In the genomic region with DNA sequence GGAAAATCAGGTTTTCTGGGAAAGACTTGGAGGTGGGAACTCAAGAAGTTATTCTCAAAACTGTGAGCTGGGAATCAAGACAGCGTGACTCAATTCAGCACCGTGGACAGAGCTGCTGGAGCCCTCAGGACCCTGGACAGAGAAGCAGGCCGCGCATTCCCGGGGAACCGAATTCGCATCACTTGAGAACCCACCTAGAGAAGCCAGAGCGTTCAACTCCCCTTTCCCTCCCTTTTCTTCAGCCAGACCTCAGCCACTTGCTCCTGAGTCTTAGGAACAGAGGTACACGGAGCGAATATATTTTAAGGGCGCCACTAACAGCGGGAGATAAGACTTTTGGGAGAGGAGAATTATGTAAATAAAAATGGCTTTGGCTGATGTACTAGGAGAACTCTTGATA, we compare ENCODE assay signal across 1 cellular context.
TF ChIP-seq lines count a peak whose summit lies in the region.

No MANE protein-coding gene starts in this region.

TF ChIP-seq in HepG2, 621 proteins besides CTCF, POLR2A, EP300 and RAD21 (continued from another document and continues in another):
- TF ChIP-seq, protein P1, sequence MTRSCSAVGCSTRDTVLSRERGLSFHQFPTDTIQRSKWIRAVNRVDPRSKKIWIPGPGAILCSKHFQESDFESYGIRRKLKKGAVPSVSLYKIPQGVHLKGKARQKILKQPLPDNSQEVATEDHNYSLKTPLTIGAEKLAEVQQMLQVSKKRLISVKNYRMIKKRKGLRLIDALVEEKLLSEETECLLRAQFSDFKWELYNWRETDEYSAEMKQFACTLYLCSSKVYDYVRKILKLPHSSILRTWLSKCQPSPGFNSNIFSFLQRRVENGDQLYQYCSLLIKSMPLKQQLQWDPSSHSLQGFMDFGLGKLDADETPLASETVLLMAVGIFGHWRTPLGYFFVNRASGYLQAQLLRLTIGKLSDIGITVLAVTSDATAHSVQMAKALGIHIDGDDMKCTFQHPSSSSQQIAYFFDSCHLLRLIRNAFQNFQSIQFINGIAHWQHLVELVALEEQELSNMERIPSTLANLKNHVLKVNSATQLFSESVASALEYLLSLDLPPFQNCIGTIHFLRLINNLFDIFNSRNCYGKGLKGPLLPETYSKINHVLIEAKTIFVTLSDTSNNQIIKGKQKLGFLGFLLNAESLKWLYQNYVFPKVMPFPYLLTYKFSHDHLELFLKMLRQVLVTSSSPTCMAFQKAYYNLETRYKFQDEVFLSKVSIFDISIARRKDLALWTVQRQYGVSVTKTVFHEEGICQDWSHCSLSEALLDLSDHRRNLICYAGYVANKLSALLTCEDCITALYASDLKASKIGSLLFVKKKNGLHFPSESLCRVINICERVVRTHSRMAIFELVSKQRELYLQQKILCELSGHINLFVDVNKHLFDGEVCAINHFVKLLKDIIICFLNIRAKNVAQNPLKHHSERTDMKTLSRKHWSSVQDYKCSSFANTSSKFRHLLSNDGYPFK (CRISPR knock-in tag; IDR thresholded peaks at IDR 0.05; ENCODE audit: borderline replicate concordance): peak; percentile 96
- TF ChIP-seq, protein P2, sequence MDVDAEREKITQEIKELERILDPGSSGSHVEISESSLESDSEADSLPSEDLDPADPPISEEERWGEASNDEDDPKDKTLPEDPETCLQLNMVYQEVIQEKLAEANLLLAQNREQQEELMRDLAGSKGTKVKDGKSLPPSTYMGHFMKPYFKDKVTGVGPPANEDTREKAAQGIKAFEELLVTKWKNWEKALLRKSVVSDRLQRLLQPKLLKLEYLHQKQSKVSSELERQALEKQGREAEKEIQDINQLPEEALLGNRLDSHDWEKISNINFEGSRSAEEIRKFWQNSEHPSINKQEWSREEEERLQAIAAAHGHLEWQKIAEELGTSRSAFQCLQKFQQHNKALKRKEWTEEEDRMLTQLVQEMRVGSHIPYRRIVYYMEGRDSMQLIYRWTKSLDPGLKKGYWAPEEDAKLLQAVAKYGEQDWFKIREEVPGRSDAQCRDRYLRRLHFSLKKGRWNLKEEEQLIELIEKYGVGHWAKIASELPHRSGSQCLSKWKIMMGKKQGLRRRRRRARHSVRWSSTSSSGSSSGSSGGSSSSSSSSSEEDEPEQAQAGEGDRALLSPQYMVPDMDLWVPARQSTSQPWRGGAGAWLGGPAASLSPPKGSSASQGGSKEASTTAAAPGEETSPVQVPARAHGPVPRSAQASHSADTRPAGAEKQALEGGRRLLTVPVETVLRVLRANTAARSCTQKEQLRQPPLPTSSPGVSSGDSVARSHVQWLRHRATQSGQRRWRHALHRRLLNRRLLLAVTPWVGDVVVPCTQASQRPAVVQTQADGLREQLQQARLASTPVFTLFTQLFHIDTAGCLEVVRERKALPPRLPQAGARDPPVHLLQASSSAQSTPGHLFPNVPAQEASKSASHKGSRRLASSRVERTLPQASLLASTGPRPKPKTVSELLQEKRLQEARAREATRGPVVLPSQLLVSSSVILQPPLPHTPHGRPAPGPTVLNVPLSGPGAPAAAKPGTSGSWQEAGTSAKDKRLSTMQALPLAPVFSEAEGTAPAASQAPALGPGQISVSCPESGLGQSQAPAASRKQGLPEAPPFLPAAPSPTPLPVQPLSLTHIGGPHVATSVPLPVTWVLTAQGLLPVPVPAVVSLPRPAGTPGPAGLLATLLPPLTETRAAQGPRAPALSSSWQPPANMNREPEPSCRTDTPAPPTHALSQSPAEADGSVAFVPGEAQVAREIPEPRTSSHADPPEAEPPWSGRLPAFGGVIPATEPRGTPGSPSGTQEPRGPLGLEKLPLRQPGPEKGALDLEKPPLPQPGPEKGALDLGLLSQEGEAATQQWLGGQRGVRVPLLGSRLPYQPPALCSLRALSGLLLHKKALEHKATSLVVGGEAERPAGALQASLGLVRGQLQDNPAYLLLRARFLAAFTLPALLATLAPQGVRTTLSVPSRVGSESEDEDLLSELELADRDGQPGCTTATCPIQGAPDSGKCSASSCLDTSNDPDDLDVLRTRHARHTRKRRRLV (CRISPR knock-in tag; IDR thresholded peaks at IDR 0.05): peak; percentile 99
- TF ChIP-seq ZSCAN29 (CRISPR knock-in tag; conservative IDR thresholded peaks at IDR 0.05): peak; percentile 98
- peak; percentile 100 for TF ChIP-seq PAWR (CRISPR knock-in tag; IDR thresholded peaks at IDR 0.05; ENCODE audit: borderline replicate concordance)
- TF ChIP-seq SALL1 (CRISPR knock-in tag; IDR thresholded peaks at IDR 0.05): peak; percentile 100
- TF ChIP-seq ZNF619 (CRISPR knock-in tag; IDR thresholded peaks at IDR 0.05): peak; percentile 96; the same call in 1 of the 2 replicates
- no peak for TF ChIP-seq ARNT (IDR thresholded peaks at IDR 0.05)
- TF ChIP-seq ARID2 (CRISPR knock-in tag; IDR thresholded peaks at IDR 0.05; ENCODE audit: borderline replicate concordance): peak; percentile 100
- peak; percentile 100 for TF ChIP-seq ZNF724P (CRISPR knock-in tag; IDR thresholded peaks at IDR 0.05; ENCODE audit: borderline replicate concordance)
- peak; percentile 85 for TF ChIP-seq ZNF121 (CRISPR knock-in tag; IDR thresholded peaks at IDR 0.05)
- TF ChIP-seq, protein P3, sequence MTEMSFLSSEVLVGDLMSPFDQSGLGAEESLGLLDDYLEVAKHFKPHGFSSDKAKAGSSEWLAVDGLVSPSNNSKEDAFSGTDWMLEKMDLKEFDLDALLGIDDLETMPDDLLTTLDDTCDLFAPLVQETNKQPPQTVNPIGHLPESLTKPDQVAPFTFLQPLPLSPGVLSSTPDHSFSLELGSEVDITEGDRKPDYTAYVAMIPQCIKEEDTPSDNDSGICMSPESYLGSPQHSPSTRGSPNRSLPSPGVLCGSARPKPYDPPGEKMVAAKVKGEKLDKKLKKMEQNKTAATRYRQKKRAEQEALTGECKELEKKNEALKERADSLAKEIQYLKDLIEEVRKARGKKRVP (CRISPR knock-in tag; IDR thresholded peaks at IDR 0.05): peak in 1 of 2 experiments; percentile 94; a peak in 2 of 4 replicates
- peak; percentile 100 for TF ChIP-seq HES4 (CRISPR knock-in tag; IDR thresholded peaks at IDR 0.05; ENCODE audit: borderline replicate concordance)
- TF ChIP-seq ZHX1 (CRISPR knock-in tag; IDR thresholded peaks at IDR 0.05; ENCODE audit: low read depth): peak; percentile 99
- peak; percentile 100 for TF ChIP-seq ZNF773 (CRISPR knock-in tag; IDR thresholded peaks at IDR 0.05; ENCODE audit: borderline replicate concordance)
- TF ChIP-seq ZNF576 (CRISPR knock-in tag; IDR thresholded peaks at IDR 0.05): peak; percentile 94; the same call in 1 of the 2 replicates
- TF ChIP-seq SMC3 (IDR thresholded peaks at IDR 0.05; ENCODE audit: low read length): no peak
- TF ChIP-seq, protein P4, sequence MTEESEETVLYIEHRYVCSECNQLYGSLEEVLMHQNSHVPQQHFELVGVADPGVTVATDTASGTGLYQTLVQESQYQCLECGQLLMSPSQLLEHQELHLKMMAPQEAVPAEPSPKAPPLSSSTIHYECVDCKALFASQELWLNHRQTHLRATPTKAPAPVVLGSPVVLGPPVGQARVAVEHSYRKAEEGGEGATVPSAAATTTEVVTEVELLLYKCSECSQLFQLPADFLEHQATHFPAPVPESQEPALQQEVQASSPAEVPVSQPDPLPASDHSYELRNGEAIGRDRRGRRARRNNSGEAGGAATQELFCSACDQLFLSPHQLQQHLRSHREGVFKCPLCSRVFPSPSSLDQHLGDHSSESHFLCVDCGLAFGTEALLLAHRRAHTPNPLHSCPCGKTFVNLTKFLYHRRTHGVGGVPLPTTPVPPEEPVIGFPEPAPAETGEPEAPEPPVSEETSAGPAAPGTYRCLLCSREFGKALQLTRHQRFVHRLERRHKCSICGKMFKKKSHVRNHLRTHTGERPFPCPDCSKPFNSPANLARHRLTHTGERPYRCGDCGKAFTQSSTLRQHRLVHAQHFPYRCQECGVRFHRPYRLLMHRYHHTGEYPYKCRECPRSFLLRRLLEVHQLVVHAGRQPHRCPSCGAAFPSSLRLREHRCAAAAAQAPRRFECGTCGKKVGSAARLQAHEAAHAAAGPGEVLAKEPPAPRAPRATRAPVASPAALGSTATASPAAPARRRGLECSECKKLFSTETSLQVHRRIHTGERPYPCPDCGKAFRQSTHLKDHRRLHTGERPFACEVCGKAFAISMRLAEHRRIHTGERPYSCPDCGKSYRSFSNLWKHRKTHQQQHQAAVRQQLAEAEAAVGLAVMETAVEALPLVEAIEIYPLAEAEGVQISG (CRISPR knock-in tag; IDR thresholded peaks at IDR 0.05): peak; percentile 97
- peak; percentile 97 for TF ChIP-seq ZNF777 (CRISPR knock-in tag; IDR thresholded peaks at IDR 0.05)
- TF ChIP-seq ZBTB10 (CRISPR knock-in tag; IDR thresholded peaks at IDR 0.05; ENCODE audit: borderline replicate concordance): peak; percentile 100
- TF ChIP-seq CEBPG (CRISPR knock-in tag; IDR thresholded peaks at IDR 0.05): peak; percentile 82
- peak; percentile 100 for TF ChIP-seq MIER2 (CRISPR knock-in tag; IDR thresholded peaks at IDR 0.05)
- peak; percentile 100 for TF ChIP-seq ZNF546 (CRISPR knock-in tag; conservative IDR thresholded peaks at IDR 0.05)
- TF ChIP-seq, protein P5, sequence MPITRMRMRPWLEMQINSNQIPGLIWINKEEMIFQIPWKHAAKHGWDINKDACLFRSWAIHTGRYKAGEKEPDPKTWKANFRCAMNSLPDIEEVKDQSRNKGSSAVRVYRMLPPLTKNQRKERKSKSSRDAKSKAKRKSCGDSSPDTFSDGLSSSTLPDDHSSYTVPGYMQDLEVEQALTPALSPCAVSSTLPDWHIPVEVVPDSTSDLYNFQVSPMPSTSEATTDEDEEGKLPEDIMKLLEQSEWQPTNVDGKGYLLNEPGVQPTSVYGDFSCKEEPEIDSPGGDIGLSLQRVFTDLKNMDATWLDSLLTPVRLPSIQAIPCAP (CRISPR knock-in tag; IDR thresholded peaks at IDR 0.05; ENCODE audit: low read depth): peak; percentile 99
- no peak for TF ChIP-seq FIP1L1 (IDR thresholded peaks at IDR 0.05; ENCODE audit: borderline replicate concordance, insufficient read depth, low read depth, low read length)
- peak; percentile 99 for TF ChIP-seq HMGXB3 (CRISPR knock-in tag; IDR thresholded peaks at IDR 0.05; ENCODE audit: borderline replicate concordance)
- TF ChIP-seq ZKSCAN8 (CRISPR knock-in tag; IDR thresholded peaks at IDR 0.05; ENCODE audit: borderline replicate concordance): peak; percentile 99
- TF ChIP-seq MEIS1 (CRISPR knock-in tag; IDR thresholded peaks at IDR 0.05; ENCODE audit: borderline replicate concordance): peak; percentile 100
- 0 out of 2 replicates have a peak, but pooled peaks have one; percentile 40 for TF ChIP-seq ZNF24 (IDR thresholded peaks at IDR 0.05)
- peak; percentile 91 for TF ChIP-seq PHF20 (CRISPR knock-in tag; IDR thresholded peaks at IDR 0.05)
- peak; percentile 100 for TF ChIP-seq ZNF747 (CRISPR knock-in tag; IDR thresholded peaks at IDR 0.05; ENCODE audit: borderline replicate concordance)
